Comparison of ENCODE assay signal across 10 cellular contexts in the genomic region with DNA sequence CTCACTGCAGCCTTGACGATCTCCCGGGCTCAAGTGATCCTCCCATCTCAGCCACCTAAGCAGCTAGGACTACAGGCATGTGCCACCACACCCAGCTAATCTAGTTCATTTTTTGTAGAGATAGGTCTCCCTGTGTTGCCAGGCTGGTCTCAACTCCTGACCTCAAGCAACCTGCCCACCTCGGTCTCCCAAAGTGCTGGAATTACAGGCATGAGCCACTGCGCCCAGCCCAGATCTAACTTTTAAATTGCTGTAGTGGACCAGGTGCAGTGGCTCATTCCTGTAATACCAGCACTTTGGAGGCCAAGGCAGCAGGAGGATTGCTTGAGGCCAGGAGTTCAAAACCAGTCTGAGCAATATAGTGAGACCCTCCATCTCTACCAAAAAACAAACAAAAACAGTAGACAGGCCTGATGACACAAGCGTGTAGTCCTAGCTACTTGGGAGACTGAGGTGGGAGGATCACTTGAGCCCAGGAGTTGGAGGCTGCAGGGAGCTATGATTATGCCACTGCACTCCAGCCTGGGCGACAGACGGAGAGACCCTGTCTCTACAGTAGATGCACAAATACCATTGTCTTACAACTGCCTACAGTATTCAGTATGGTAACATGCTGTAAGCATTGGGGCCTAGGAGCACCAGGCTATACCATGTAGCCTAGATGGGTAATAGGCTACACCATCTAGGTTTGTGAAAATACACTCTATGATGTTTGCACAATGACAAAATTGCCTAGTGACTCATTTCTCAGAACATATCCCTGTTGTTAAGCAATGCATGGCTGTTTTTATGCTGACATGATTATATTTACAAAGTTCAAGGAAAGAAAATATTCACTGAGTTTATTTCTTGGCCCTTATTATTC. TPM values are rescaled to one million over a fixed set of nuclear protein-coding genes. Genes with fewer than 3 reads are reported as not detected.
DNase-seq lines count a peak whose midpoint lies in the region; ATAC-seq and TF ChIP-seq lines count a peak whose summit lies in the region.
"Had no signal": no experiment of that assay in that cellular context is flagged by ENCODE, and none has a peak within 500 bp of the region (broad histone marks: within the 10 kb centered on the region; RNA-seq: fewer than 3 reads in every experiment).

No MANE protein-coding gene starts in this region.

- H3K4me1 Mint-ChIP-seq in glutamatergic neuron (ENCODE audit: low read depth, unreplicated experiment) = peaks cover 25% of the 10 kb centered on the region

- H3K36me3 Mint-ChIP-seq in glutamatergic neuron (ENCODE audit: unreplicated experiment) = peaks cover 5% of the 10 kb centered on the region

- peak; percentile 56 for DNase-seq in ELR (ENCODE audit: low read depth)
- peak; percentile 35 for DNase-seq in NCI-H69 (lab: John Stamatoyannopoulos, UW)
- DNase-seq in body of pancreas = peak in 1 of 4 donors; percentile 12
- DNase-seq in glutamatergic neuron = no peak
- DNase-seq in inferior parietal cortex (ENCODE audit: extremely low spot score) = no peak
- DNase-seq in NCI-H2196 (lab: John Stamatoyannopoulos, UW; ENCODE audit: unreplicated experiment) = no peak

- TF ChIP-seq CTCF in body of pancreas (IDR thresholded peaks at IDR 0.05) (no peak), glutamatergic neuron (IDR thresholded peaks at IDR 0.05; ENCODE audit: partially characterized antibody, unreplicated experiment) (no peak)

- H3K27ac Mint-ChIP-seq in glutamatergic neuron (ENCODE audit: unreplicated experiment) = no peak overlapping the region

- peaks cover 19% of the 10 kb centered on the region for H3K9me3 Mint-ChIP-seq in glutamatergic neuron (ENCODE audit: unreplicated experiment)

- H3K27ac ChIP-seq in body of pancreas (peak overlapping the region in 3 of 4 donors; percentile 17 to 56 (median 45)), mucosa of rectum (ENCODE audit: low read depth in 2 of 2, low read length in 2 of 2) (peak overlapping the region; percentile 81 to 89)

- no peak overlapping the region for H3K4me3 Mint-ChIP-seq in glutamatergic neuron (ENCODE audit: unreplicated experiment)

- TF ChIP-seq POLR2A in body of pancreas (IDR thresholded peaks at IDR 0.05) = no peak

- 66 to 77% methylated on average over 4 to 7 of the region's 7 CpGs for WGBS in body of pancreas, 2 donors

- H3K4me1 ChIP-seq in body of pancreas (peaks cover 15% of the 10 kb centered on the region), mucosa of rectum (ENCODE audit: control insufficient read depth in 2 of 2, insufficient read depth in 2 of 2, low read length in 2 of 2) (peaks cover 18 to 19% of the 10 kb centered on the region in 2 donors)

- H3K9me3 ChIP-seq in body of pancreas (no peaks in the 10 kb centered on the region), mucosa of rectum (ENCODE audit: control insufficient read depth in 2 of 2, low read length in 2 of 2) (no peaks in the 10 kb centered on the region)

- ATAC-seq in body of pancreas (peak; percentile 17), HG02938 (IDR thresholded peaks at IDR 0.05; ENCODE audit: unreplicated experiment) (no peak)

- H3K27me3 ChIP-seq in body of pancreas (no peaks in the 10 kb centered on the region), mucosa of rectum (ENCODE audit: control insufficient read depth in 2 of 2, insufficient read depth in 2 of 2, low read length in 2 of 2) (no peaks in the 10 kb centered on the region)

- no peaks in the 10 kb centered on the region for H3K36me3 ChIP-seq in body of pancreas (replicated peaks in 1 of 2; ENCODE audit: insufficient read depth in 1 of 2, low read depth in 2 of 2)
- H3K36me3 ChIP-seq in mucosa of rectum (ENCODE audit: control insufficient read depth in 2 of 2, insufficient read depth in 2 of 2, low read length in 2 of 2) = no peaks in the 10 kb centered on the region

- no peak overlapping the region for H3K9ac ChIP-seq in mucosa of rectum (ENCODE audit: low read depth in 1 of 2, low read length in 2 of 2)

- H3K4me3 ChIP-seq in body of pancreas (no peak overlapping the region), mucosa of rectum (ENCODE audit: low read length in 2 of 2) (no peak overlapping the region)

- H3K27me3 Mint-ChIP-seq in glutamatergic neuron (ENCODE audit: unreplicated experiment) = peaks cover 25% of the 10 kb centered on the region

- intact Hi-C loops in body of pancreas (cut with DNase I) = loop anchor here (5.0 kb wide), 1 partner anchor 80 kb away; a partner anchor contains a TSS

RNA-seq across cellular contexts. Expression of a gene that starts 1.5 kb away (rescaled TPM):
- total RNA-seq in body of pancreas (under 1 TPM in 1 of 2 donors, not detected in 1; 0.26 TPM), glutamatergic neuron (ENCODE audit: unreplicated experiment) (3.4 TPM)
- total RNA-seq: epithelial cell of proximal tubule had no signal

RNA-seq across cellular contexts. Expression of a gene that starts 5.6 kb away (rescaled TPM):
- total RNA-seq in body of pancreas (1,000 to 10,000 TPM in 1 of 2 donors, 100 to 1,000 TPM in 1; 887 to 2,577 TPM), glutamatergic neuron (ENCODE audit: unreplicated experiment) (35,708 TPM)

RNA-seq across cellular contexts. Expression of a gene that starts 5.9 kb away (rescaled TPM):
- total RNA-seq in body of pancreas = 10 to 100 TPM; 15.8 to 42.2 TPM
- total RNA-seq in glutamatergic neuron (ENCODE audit: unreplicated experiment) = 32.5 TPM

RNA-seq across cellular contexts. Expression of a gene that starts 12.8 kb away (rescaled TPM):
- total RNA-seq in body of pancreas (under 1 TPM in 1 of 2 donors, not detected in 1; 0.26 TPM), glutamatergic neuron (ENCODE audit: unreplicated experiment) (2.6 TPM)

RNA-seq across cellular contexts. Expression of a gene that starts 21.5 kb away (rescaled TPM):
- total RNA-seq in body of pancreas (10 to 100 TPM in 1 of 2 donors, 1 to 10 TPM in 1; 2.6 to 21.8 TPM), glutamatergic neuron (ENCODE audit: unreplicated experiment) (not detected)
- total RNA-seq: epithelial cell of proximal tubule, mononuclear cell had no signal

Comparison
In these comparisons a context has a peak if more than half of its experiments do, and no peak if none do; other contexts are left out.
1. DNase-seq: peak in ELR (single experiment) and NCI-H69 (single experiment); none in glutamatergic neuron (single experiment), inferior parietal cortex (single experiment) and NCI-H2196 (single experiment).
2. RNA of a gene that starts 5.6 kb away (total RNA-seq): 35,708 TPM in glutamatergic neuron (single experiment); 887 to 2,577 TPM in body of pancreas; every median in the first group is over 10 times any median in the second.